In the genomic region with DNA sequence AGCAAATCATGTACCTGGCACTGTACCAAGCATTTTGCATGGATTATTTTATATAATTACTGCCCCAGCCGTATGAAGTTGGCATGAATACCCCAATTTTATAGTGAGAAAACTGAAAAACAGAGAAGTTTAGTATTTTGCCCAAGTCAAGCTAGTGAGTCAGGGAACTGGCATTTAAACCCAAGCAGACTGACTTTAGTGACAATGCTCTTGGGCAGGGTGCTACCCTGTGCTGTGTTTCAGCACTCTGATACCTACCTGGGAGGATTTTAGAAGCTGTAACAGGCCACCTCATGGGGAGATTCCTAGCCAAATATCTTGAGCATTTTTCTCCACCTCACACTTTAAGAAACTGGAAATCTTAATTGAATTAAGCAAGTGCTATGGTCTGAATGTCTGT, we compare ENCODE assay signal across 20 cellular contexts.
DNase-seq lines count a peak whose midpoint lies in the region; ATAC-seq and TF ChIP-seq lines count a peak whose summit lies in the region.
"Had no signal": no experiment of that assay in that cellular context is flagged by ENCODE, and none has a peak within 500 bp of the region (broad histone marks: within the 10 kb centered on the region; RNA-seq: fewer than 3 reads in every experiment).

No MANE protein-coding gene starts in this region.

- no peaks in the 10 kb centered on the region for H3K36me3 ChIP-seq in PC-3 (ENCODE audit: low read depth, low read length)
- H3K36me3 ChIP-seq in neural progenitor cell = no peaks in the 10 kb centered on the region
- no peaks in the 10 kb centered on the region for H3K36me3 ChIP-seq in ascending aorta

- 0 out of 2 replicates have a peak, but pooled peaks cover 5% of the 10 kb centered on the region for H3K9me3 Mint-ChIP-seq in HFFc6
- H3K9me3 Mint-ChIP-seq in neural progenitor cell = peaks cover 4% of the 10 kb centered on the region

- H3K4me3 Mint-ChIP-seq in HFFc6 = no peak overlapping the region
- no peak overlapping the region for H3K4me3 Mint-ChIP-seq in neural progenitor cell
- H3K4me3 Mint-ChIP-seq: CD8-positive, alpha-beta T cell had no signal

- POLR2A ChIA-PET in PC-3 (lab: Charles Lee; ENCODE audit: unreplicated experiment) = interaction anchor here (0.6 kb wide), 1 partner anchor 23 kb away, joined by 4 read pairs; no protein-coding TSS in a partner anchor

- H3K4me2 ChIP-seq in PC-3 (ENCODE audit: low read length) (no peak overlapping the region), neural progenitor cell (no peak overlapping the region)
- H3K4me2 ChIP-seq: A549 had no signal

- no TSS peak for BruUV-seq in PC-3 (replicated peaks; lab: Mats Ljungman, UMichigan)

- H3K4me3 ChIP-seq in PC-3 (ENCODE audit: low read length) (no peak overlapping the region), neural progenitor cell (no peak overlapping the region), ascending aorta (no peak overlapping the region)
- H3K4me3 ChIP-seq: A549 had no signal

- peaks cover 10% of the 10 kb centered on the region for H3K36me3 Mint-ChIP-seq in HFFc6 (ENCODE audit: low read depth)
- no peaks in the 10 kb centered on the region for H3K36me3 Mint-ChIP-seq in neural progenitor cell
- H3K36me3 Mint-ChIP-seq: CD8-positive, alpha-beta T cell had no signal

- intact Hi-C loops in PC-3 (cut with micrococcal nuclease) = no loop called here
- intact Hi-C loops in ascending aorta (cut with DNase I) = no loop called here

- H3K4me1 Mint-ChIP-seq in HFFc6 (ENCODE audit: low read depth) (peaks cover 5% of the 10 kb centered on the region), neural progenitor cell (peaks cover 8% of the 10 kb centered on the region)

- H3K9me3 ChIP-seq in PC-3 (ENCODE audit: low read length) (no peaks in the 10 kb centered on the region), neural progenitor cell (ENCODE audit: low read depth) (no peaks in the 10 kb centered on the region), ascending aorta (no peaks in the 10 kb centered on the region)
- H3K9me3 ChIP-seq: A549, Caco-2 had no signal

- peak; percentile 68 for ATAC-seq in PC-3
- ATAC-seq: A549; CD8-positive, alpha-beta T cell had no signal

- peak; percentile 26 for DNase-seq in ELR (ENCODE audit: low read depth)
- peak; percentile 1 for DNase-seq in HFFc6
- DNase-seq in PC-3 = no peak
- DNase-seq in neural progenitor cell (ENCODE audit: low spot score) = no peak
- DNase-seq in C1 segment of cervical spinal cord (lab: John Stamatoyannopoulos, UW) = no peak
- no peak for DNase-seq in GOT3 (lab: John Stamatoyannopoulos, UW)
- DNase-seq in ascending aorta (ENCODE audit: low spot score in 2 of 2) = no peak
- DNase-seq: AML-193; CD8-positive, alpha-beta T cell; KBM-7; MM.1S; NCI-H2029; NCI-H526; NCI-H82; NK-92 treated with Interleukin-12 subunit alpha and Interleukin-12 subunit beta, amount 100 ng/mL, for 24 hours; SHP77 treated with DMSO at 0.1 percent for 48 hours had no signal

- H3K27ac Mint-ChIP-seq in HFFc6 (no peak overlapping the region), neural progenitor cell (peak overlapping the region; percentile 21)
- H3K27ac Mint-ChIP-seq: CD8-positive, alpha-beta T cell had no signal

- H3K27me3 ChIP-seq in PC-3 (ENCODE audit: low read length) = no peaks in the 10 kb centered on the region
- H3K27me3 ChIP-seq in neural progenitor cell = no peaks in the 10 kb centered on the region
- no peaks in the 10 kb centered on the region for H3K27me3 ChIP-seq in ascending aorta

- peaks cover 2% of the 10 kb centered on the region for H3K27me3 Mint-ChIP-seq in HFFc6 (ENCODE audit: insufficient read depth)
- H3K27me3 Mint-ChIP-seq in neural progenitor cell (ENCODE audit: insufficient read depth, low read depth) = peaks cover 13% of the 10 kb centered on the region

- no peaks in the 10 kb centered on the region for H3K9me2 ChIP-seq in PC-3 (replicated peaks; ENCODE audit: low read length)

- no peaks in the 10 kb centered on the region for H4K20me1 ChIP-seq in PC-3 (ENCODE audit: low read length)
- H4K20me1 ChIP-seq in neural progenitor cell (ENCODE audit: low read depth) = no peaks in the 10 kb centered on the region

- H3F3A ChIP-seq in PC-3 (ENCODE audit: low read length, unreplicated experiment) (no peaks in the 10 kb centered on the region), neural progenitor cell (ENCODE audit: low read depth) (no peaks in the 10 kb centered on the region)

- no peak for TF ChIP-seq CTCF in HFFc6 (IDR thresholded peaks at IDR 0.05)
- no peak for TF ChIP-seq CTCF in PC-3 (conservative IDR thresholded peaks at IDR 0.05; ENCODE audit: low read depth, low read length)
- TF ChIP-seq CTCF in neural progenitor cell (IDR thresholded peaks at IDR 0.05) = no peak
- TF ChIP-seq CTCF in ascending aorta (IDR thresholded peaks at IDR 0.05) = no peak

- no peaks in the 10 kb centered on the region for H3K79me2 ChIP-seq in PC-3 (ENCODE audit: low read length)
- H3K79me2 ChIP-seq in neural progenitor cell (ENCODE audit: low read depth) = no peaks in the 10 kb centered on the region

- no peak overlapping the region for H3K9ac ChIP-seq in PC-3 (ENCODE audit: low read length)
- H3K9ac ChIP-seq in neural progenitor cell = no peak overlapping the region

- H3K4me1 ChIP-seq in PC-3 (ENCODE audit: insufficient read depth, low read length) (peaks cover 3% of the 10 kb centered on the region; the same call in 1 of the 2 replicates), neural progenitor cell (peaks cover 2% of the 10 kb centered on the region), ascending aorta (no peaks in the 10 kb centered on the region)
- H3K4me1 ChIP-seq: A549, Caco-2 had no signal

- no peak overlapping the region for H3K27ac ChIP-seq in PC-3 (ENCODE audit: low read length)
- no peak overlapping the region for H3K27ac ChIP-seq in neural progenitor cell
- H3K27ac ChIP-seq in ascending aorta = no peak overlapping the region
- H3K27ac ChIP-seq: A549, C4-2B, RWPE1 had no signal

- H2AFZ ChIP-seq in PC-3 (ENCODE audit: low read length) = no peak overlapping the region
- no peak overlapping the region for H2AFZ ChIP-seq in neural progenitor cell (replicated peaks)

- CTCF ChIA-PET in PC-3 (lab: Charles Lee) = no interaction called here

Comparison
In these comparisons a context has a peak if more than half of its experiments do, and no peak if none do; other contexts are left out.
1. DNase-seq: peak in ELR (single experiment) and HFFc6 (single experiment); none in PC-3 (single experiment), neural progenitor cell (single experiment), C1 segment of cervical spinal cord (0 of 14), GOT3 (single experiment) and ascending aorta (0 of 2).